18 cellular contexts compared by ENCODE assay signal in the genomic region with DNA sequence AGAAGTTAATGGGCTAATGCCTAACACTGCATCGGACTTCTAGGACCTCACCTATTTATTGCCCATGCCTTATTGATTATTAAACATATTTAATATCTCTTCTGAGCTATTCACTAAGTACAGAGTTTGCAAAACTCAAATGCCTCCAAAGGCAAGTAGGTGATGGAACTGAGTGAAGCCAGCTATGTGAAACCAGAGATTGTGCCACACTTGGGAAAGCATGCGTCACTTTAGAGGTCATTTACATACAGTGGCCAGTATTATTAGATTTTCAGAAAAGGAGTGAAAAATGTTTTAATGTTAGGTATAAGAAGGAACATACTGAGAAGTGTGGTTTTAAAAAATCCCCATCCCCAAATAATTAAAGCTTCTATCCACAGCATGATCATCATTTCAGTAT. TPM values are rescaled to one million over a fixed set of nuclear protein-coding genes. Genes with fewer than 3 reads are reported as not detected.
DNase-seq lines count a peak whose midpoint lies in the region; ATAC-seq and TF ChIP-seq lines count a peak whose summit lies in the region.
"Had no signal": no experiment of that assay in that cellular context is flagged by ENCODE, and none has a peak within 500 bp of the region (broad histone marks: within the 10 kb centered on the region; RNA-seq: fewer than 3 reads in every experiment).

No MANE protein-coding gene starts in this region.

- no peak overlapping the region for H4K8ac ChIP-seq in mesendoderm (ENCODE audit: low read depth, low read length)

- H3K79me1 ChIP-seq in mesendoderm (ENCODE audit: low read length): no peaks in the 10 kb centered on the region

- intact Hi-C loops in sigmoid colon (cut with DNase I): loop anchor here (2.0 kb wide), 1 partner anchor 152 kb away; no protein-coding TSS in a partner anchor

- H3K4me3 ChIP-seq in muscle layer of duodenum (ENCODE audit: low read depth in 1 of 2, low read length in 2 of 2): no peak overlapping the region
- no peak overlapping the region for H3K4me3 ChIP-seq in sigmoid colon
- no peak overlapping the region for H3K4me3 ChIP-seq in mesendoderm (ENCODE audit: low read length)
- H3K4me3 ChIP-seq: GM23338 had no signal

- H4K5ac ChIP-seq in mesendoderm (ENCODE audit: low read length): no peak overlapping the region

- no peak for TF ChIP-seq POLR2A in sigmoid colon (IDR thresholded peaks at IDR 0.05)

- H3K4me1 ChIP-seq in muscle layer of duodenum (ENCODE audit: control insufficient read depth in 1 of 2, insufficient read depth in 2 of 2, low read length in 2 of 2): peaks cover 0 to 14% of the 10 kb centered on the region in 2 donors
- peaks cover 0 to 73% (median 48%) of the 10 kb centered on the region in 4 donors for H3K4me1 ChIP-seq in sigmoid colon
- no peaks in the 10 kb centered on the region for H3K4me1 ChIP-seq in mesendoderm (ENCODE audit: control insufficient read depth, low read depth, low read length)

- no peaks in the 10 kb centered on the region for H3K79me2 ChIP-seq in mesendoderm (ENCODE audit: control insufficient read depth, insufficient read depth, low read length)

- H3K27ac ChIP-seq in VCaP (peak overlapping the region; percentile 71), muscle layer of duodenum (ENCODE audit: low read length) (peak overlapping the region; percentile 6), sigmoid colon (peak overlapping the region in 3 of 4 donors; percentile 67 to 85 (median 82)), mesendoderm (ENCODE audit: low read depth, low read length) (no peak overlapping the region)
- H3K27ac ChIP-seq: C4-2B had no signal

- H2BK15ac ChIP-seq in mesendoderm (replicated peaks; ENCODE audit: low read depth): no peak overlapping the region

- TF ChIP-seq EP300 in sigmoid colon (IDR thresholded peaks at IDR 0.05): no peak

- no peak for DNase-seq in sigmoid colon
- no peak for DNase-seq in mesendoderm
- no peak for DNase-seq in NCI-H2227 (lab: John Stamatoyannopoulos, UW; ENCODE audit: unreplicated experiment)
- no peak for DNase-seq in epidermal melanocyte (ENCODE audit: insufficient read length, low spot score)
- DNase-seq: AML-193; CD4-positive, alpha-beta memory T cell; DMS153; DMS79; GDM1; HCEC 1CT had no signal

- H3K9me3 ChIP-seq in muscle layer of duodenum (ENCODE audit: control insufficient read depth in 1 of 2, low read length in 2 of 2) (no peaks in the 10 kb centered on the region), sigmoid colon (no peaks in the 10 kb centered on the region)

- H3K36me3 ChIP-seq in muscle layer of duodenum (ENCODE audit: control insufficient read depth in 1 of 2, insufficient read depth in 2 of 2, low read length in 2 of 2) (no peaks in the 10 kb centered on the region), sigmoid colon (no peaks in the 10 kb centered on the region), mesendoderm (ENCODE audit: control insufficient read depth, insufficient read depth, low read length) (no peaks in the 10 kb centered on the region)

- H2BK5ac ChIP-seq in mesendoderm (ENCODE audit: low read length): no peak overlapping the region

- H3K18ac ChIP-seq in mesendoderm (ENCODE audit: low read length): no peak overlapping the region

- no peak overlapping the region for H3K56ac ChIP-seq in mesendoderm (ENCODE audit: low read length)

- no peak overlapping the region for H2AK5ac ChIP-seq in mesendoderm (ENCODE audit: low read length)

- ATAC-seq in GM18519 (IDR thresholded peaks at IDR 0.05; ENCODE audit: low FRiP score, unreplicated experiment): no peak

- WGBS in sigmoid colon, 2 donors: 93 to 95% methylated on average over 2 of the region's 2 CpGs
- WGBS in mesendoderm (ENCODE audit: extremely low coverage, insufficient coverage, low lambda C conversion rate): no CpG with 5 or more reads among the region's 2 CpGs

- H3K9ac ChIP-seq in mesendoderm (ENCODE audit: low read length): no peak overlapping the region

- no peaks in the 10 kb centered on the region for H3K27me3 ChIP-seq in muscle layer of duodenum (ENCODE audit: low read depth, low read length)
- H3K27me3 ChIP-seq in sigmoid colon: no peaks in the 10 kb centered on the region
- no peaks in the 10 kb centered on the region for H3K27me3 ChIP-seq in mesendoderm (ENCODE audit: insufficient read depth, low read length, poor library complexity)

- no peak overlapping the region for H2BK120ac ChIP-seq in mesendoderm (ENCODE audit: low read depth, low read length)

- H3K23ac ChIP-seq in mesendoderm (ENCODE audit: low read length): no peak overlapping the region

- TF ChIP-seq CTCF in VCaP (conservative IDR thresholded peaks at IDR 0.05) (no peak), sigmoid colon (IDR thresholded peaks at IDR 0.05) (no peak)

- no peak overlapping the region for H3K4ac ChIP-seq in mesendoderm (ENCODE audit: low read depth, low read length)

- H3K4me2 ChIP-seq in mesendoderm (ENCODE audit: low read length): no peak overlapping the region
- H3K4me2 ChIP-seq: GM23338 had no signal

RNA-seq across cellular contexts. Expression of a gene that starts 27.7 kb away (rescaled TPM):
- not detected for total RNA-seq in sigmoid colon
- polyA plus RNA-seq in sigmoid colon: not detected
- polyA plus RNA-seq in mesendoderm (2013, experiment 1 of 2): not detected
- polyA plus RNA-seq in mesendoderm (2013, experiment 2 of 2): not detected
- total RNA-seq: CD4-positive, alpha-beta memory T cell; Daoy; GM23338; HT-29 had no signal
- polyA plus RNA-seq: BJ; CD4-positive, alpha-beta memory T cell; GM23338 had no signal

RNA-seq across cellular contexts. Expression of a gene that starts 39.2 kb away (rescaled TPM):
- total RNA-seq in sigmoid colon: 10 to 100 TPM; 21.0 to 71.4 (median 48.8) TPM
- 100 to 1,000 TPM in 1 of 3 donors, 10 to 100 TPM in 2; 89.5 to 304 (median 93.4) TPM for polyA plus RNA-seq in sigmoid colon
- 9.5 TPM for polyA plus RNA-seq in mesendoderm (2013, experiment 1 of 2)
- polyA plus RNA-seq in mesendoderm (2013, experiment 2 of 2): 9.5 TPM
- total RNA-seq: GM23338 had no signal
